1 cellular context compared by ENCODE assay signal in genomic region chr9:35619800-35620158, GRCh38.
TF ChIP-seq lines count a peak whose summit lies in the region.

No MANE protein-coding gene starts in this region.

TF ChIP-seq in HepG2, 621 proteins besides CTCF, POLR2A, EP300 and RAD21:
- no peak for TF ChIP-seq HNF4G (IDR thresholded peaks at IDR 0.05; ENCODE audit: borderline replicate concordance, low read depth, low read length)
- no peak for TF ChIP-seq HNF4G (CRISPR knock-in tag; IDR thresholded peaks at IDR 0.05; ENCODE audit: borderline replicate concordance, low read depth)
- no peak for TF ChIP-seq POGK (CRISPR knock-in tag; conservative IDR thresholded peaks at IDR 0.05)
- TF ChIP-seq HCFC1 (IDR thresholded peaks at IDR 0.05; ENCODE audit: low read depth, low read length): no peak
